Comparison of ENCODE assay signal across 36 cellular contexts in genomic region chr13:102538938-102539337, GRCh38.
"Had no signal": no experiment of that assay in that cellular context is flagged by ENCODE, and none has a peak within 500 bp of the region (broad histone marks: within the 10 kb centered on the region; RNA-seq: fewer than 3 reads in every experiment).

No MANE protein-coding gene starts in this region.

- DNase-seq: Karpas-422, Kasumi-1, MG63, MM.1S, MV-4-11, NCI-H1048, NCI-H1092, NCI-H1092 treated with DMSO at 0.1 percent for 48 hours, NCI-H1105, NCI-H1105 treated with DMSO at 0.1 percent for 48 hours, NCI-H1417, NCI-H1417 treated with DMSO at 0.1 percent for 48 hours, NCI-H1436, NCI-H1436 treated with DMSO at 0.1 percent for 48 hours, NCI-H146, NCI-H1694, NCI-H1694 treated with DMSO at 0.1 percent for 48 hours, NCI-H187, NCI-H187 treated with DMSO at 0.1 percent for 48 hours, NCI-H1930, NCI-H2029, NCI-H2029 treated with DMSO at 0.1 percent for 48 hours, NCI-H2081, NCI-H2081 treated with DMSO at 0.1 percent for 48 hours, NCI-H2107, NCI-H2171, NCI-H2171 treated with DMSO at 0.1 percent for 48 hours, NCI-H2227 treated with DMSO at 0.1 percent for 48 hours, NCI-H226, NCI-H345, NCI-H446, NCI-H446 treated with DMSO at 0.1 percent for 48 hours, NCI-H510A, NCI-H510A treated with DMSO at 0.1 percent for 48 hours, NCI-H524, NCI-H524 treated with DMSO at 0.1 percent for 48 hours had no signal

- H3K36me3 ChIP-seq: MG63 had no signal

- H3K4me3 ChIP-seq: MG63 had no signal

- H3K27me3 ChIP-seq: MG63 had no signal

- H3K9me3 ChIP-seq: MG63 had no signal
